ENCODE assay signal across 8 cellular contexts in the genomic region with DNA sequence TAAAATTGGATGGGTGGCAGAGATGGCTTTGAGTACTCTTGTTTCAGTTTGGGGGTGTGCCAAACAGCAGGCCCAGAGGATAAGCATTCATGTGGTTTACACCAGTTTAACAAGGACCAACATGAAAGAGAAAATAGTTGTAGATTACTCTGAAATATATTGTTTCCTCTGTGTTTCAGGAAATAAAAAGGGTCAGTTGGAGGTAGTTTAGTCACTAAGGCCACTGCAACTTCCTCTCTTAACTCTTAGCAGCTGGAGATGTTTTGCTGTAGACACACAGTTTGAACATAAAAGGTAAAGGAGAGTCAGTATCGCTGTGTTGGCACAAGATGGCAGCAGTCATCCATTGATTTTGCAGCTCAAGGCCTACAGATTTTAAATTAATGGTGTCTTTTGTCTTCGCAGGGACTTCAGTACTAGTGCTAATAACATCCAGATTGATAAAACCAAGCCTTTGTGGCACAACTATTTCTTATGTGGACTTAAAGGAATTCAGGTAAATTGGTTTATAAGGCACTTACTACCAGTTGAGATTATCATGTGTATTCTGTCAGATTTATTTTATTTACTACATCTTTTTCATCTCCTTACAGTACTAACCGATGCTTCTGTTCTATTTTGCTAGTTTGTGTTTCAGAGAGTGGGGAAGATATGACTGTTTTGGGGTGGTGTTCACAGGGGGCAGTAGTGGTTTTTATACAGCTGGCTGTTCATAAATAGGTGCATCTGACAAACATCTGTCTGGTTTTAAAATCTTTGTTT.
DNase-seq lines count a peak whose midpoint lies in the region; ATAC-seq and TF ChIP-seq lines count a peak whose summit lies in the region.

No MANE protein-coding gene starts in this region.

- H3K27ac ChIP-seq in muscle layer of duodenum (ENCODE audit: low read length) (peak overlapping the region; percentile 39), temporal lobe (ENCODE audit: low read depth, low read length) (peak overlapping the region; percentile 42)

- H3K9me3 ChIP-seq in muscle layer of duodenum (ENCODE audit: control insufficient read depth in 1 of 2, low read length in 2 of 2): no peaks in the 10 kb centered on the region

- H3K9me3 Mint-ChIP-seq in CD14-positive monocyte: peaks cover 9 to 22% (median 17%) of the 10 kb centered on the region in 7 donors
- H3K9me3 Mint-ChIP-seq in activated CD4-positive, alpha-beta T cell treated with anti-CD3 and anti-CD28 coated beads, Interleukin-2, amount 10 ng/mL, durations not matched to agents 24 days and 14 days: no peaks in the 10 kb centered on the region

- peaks cover 28% of the 10 kb centered on the region for H3K4me1 Mint-ChIP-seq in CD14-positive monocyte
- peaks cover 15% of the 10 kb centered on the region for H3K4me1 Mint-ChIP-seq in activated CD4-positive, alpha-beta T cell treated with anti-CD3 and anti-CD28 coated beads, Interleukin-2, amount 10 ng/mL, durations not matched to agents 24 days and 14 days

- peaks cover 3% of the 10 kb centered on the region in 2 donors for H3K36me3 ChIP-seq in muscle layer of duodenum (ENCODE audit: control insufficient read depth in 1 of 2, insufficient read depth in 2 of 2, low read length in 2 of 2)

- H3K27me3 ChIP-seq in muscle layer of duodenum (ENCODE audit: low read depth, low read length): no peaks in the 10 kb centered on the region

- peaks cover 25 to 34% of the 10 kb centered on the region in 2 donors for H3K36me3 Mint-ChIP-seq in CD14-positive monocyte
- peaks cover 33% of the 10 kb centered on the region for H3K36me3 Mint-ChIP-seq in activated CD4-positive, alpha-beta T cell treated with anti-CD3 and anti-CD28 coated beads, Interleukin-2, amount 10 ng/mL, durations not matched to agents 24 days and 14 days (ENCODE audit: low read depth)

- intact Hi-C loops in CD14-positive monocyte (cut with micrococcal nuclease): loop anchor here (10.0 kb wide), 1 partner anchor 909 kb away; no protein-coding TSS in a partner anchor
- intact Hi-C loops in activated CD4-positive, alpha-beta T cell treated with anti-CD3 and anti-CD28 coated beads, Interleukin-2, amount 10 ng/mL, durations not matched to agents 24 days and 14 days (cut with micrococcal nuclease): loop anchor here (1.0 to 10.0 kb wide), 7 partner anchors 187 to 1079 kb away; partner anchors contain the start of genes DTWD1 and FAM227B

- ATAC-seq in GM18868 (IDR thresholded peaks at IDR 0.05; ENCODE audit: unreplicated experiment): peak; percentile 94
- peak; percentile 91 for ATAC-seq in HG03103 (IDR thresholded peaks at IDR 0.05; ENCODE audit: low read depth, unreplicated experiment)

- peak; percentile 75 for TF ChIP-seq CTCF in CD14-positive monocyte (IDR thresholded peaks at IDR 0.05)

- peak overlapping the region in 1 of 2 donors; percentile 5 for H3K4me3 Mint-ChIP-seq in CD14-positive monocyte
- H3K4me3 Mint-ChIP-seq in activated CD4-positive, alpha-beta T cell treated with anti-CD3 and anti-CD28 coated beads, Interleukin-2, amount 10 ng/mL, durations not matched to agents 24 days and 14 days: no peak overlapping the region

- peaks cover 6 to 24% of the 10 kb centered on the region in 2 donors for H3K4me1 ChIP-seq in muscle layer of duodenum (ENCODE audit: control insufficient read depth in 1 of 2, insufficient read depth in 2 of 2, low read length in 2 of 2)

- peak overlapping the region; percentile 77 to 90 (median 83) for H3K27ac Mint-ChIP-seq in CD14-positive monocyte
- peak overlapping the region; percentile 11 for H3K27ac Mint-ChIP-seq in activated CD4-positive, alpha-beta T cell treated with anti-CD3 and anti-CD28 coated beads, Interleukin-2, amount 10 ng/mL, durations not matched to agents 24 days and 14 days

- no peak overlapping the region for H3K4me3 ChIP-seq in muscle layer of duodenum (ENCODE audit: low read depth in 1 of 2, low read length in 2 of 2)

- DNase-seq in CD14-positive monocyte (ENCODE audit: low spot score) (peak; percentile 46), NCI-H524 (lab: John Stamatoyannopoulos, UW) (peak; percentile 25 to 79), epidermal melanocyte (ENCODE audit: insufficient read length, low spot score) (peak; percentile 43)
- DNase-seq in activated CD4-positive, alpha-beta T cell treated with anti-CD3 and anti-CD28 coated beads, Interleukin-2, amount 10 ng/mL, durations not matched to agents 24 days and 14 days: peak; percentile 86

- no peaks in the 10 kb centered on the region for H3K27me3 Mint-ChIP-seq in CD14-positive monocyte (ENCODE audit: low read depth in 3 of 3)
- H3K27me3 Mint-ChIP-seq in activated CD4-positive, alpha-beta T cell treated with anti-CD3 and anti-CD28 coated beads, Interleukin-2, amount 10 ng/mL, durations not matched to agents 24 days and 14 days: no peaks in the 10 kb centered on the region
